15 cellular contexts compared by ENCODE assay signal in the genomic region with DNA sequence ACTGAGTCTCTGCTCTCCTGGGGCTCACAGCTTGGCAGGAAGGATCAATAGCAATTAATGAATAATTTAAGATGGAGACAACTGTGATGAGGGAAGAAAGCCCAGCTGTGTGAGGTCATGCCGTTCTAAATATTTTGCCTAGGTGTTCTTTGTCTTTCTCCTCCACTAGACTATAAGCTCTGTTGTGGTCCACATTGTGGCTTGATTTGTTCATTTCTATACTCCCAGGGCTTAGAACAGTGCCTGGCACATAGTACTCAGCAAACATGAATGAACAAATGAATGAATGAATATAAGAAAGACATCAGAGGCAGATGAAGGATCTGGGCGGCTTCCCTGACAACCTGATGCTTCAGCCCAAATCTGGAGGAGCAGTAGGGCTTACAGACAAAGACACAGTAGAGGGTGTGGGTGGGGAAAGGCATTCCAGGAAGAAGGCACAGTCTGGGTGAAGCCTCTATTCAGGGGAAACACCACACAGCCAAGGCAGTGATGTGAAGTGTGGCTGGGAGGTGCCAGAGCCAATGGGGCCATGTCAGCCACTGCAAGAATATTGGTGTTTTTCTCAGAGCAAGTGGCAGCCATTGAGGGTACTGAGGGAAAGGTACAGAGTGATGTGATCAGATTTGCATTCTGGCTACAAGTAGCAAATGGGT. TPM values are rescaled to one million over a fixed set of nuclear protein-coding genes. Genes with fewer than 3 reads are reported as not detected.
DNase-seq lines count a peak whose midpoint lies in the region; ATAC-seq, FAIRE-seq and TF ChIP-seq lines count a peak whose summit lies in the region.
"Had no signal": no experiment of that assay in that cellular context is flagged by ENCODE, and none has a peak within 500 bp of the region (broad histone marks: within the 10 kb centered on the region; RNA-seq: fewer than 3 reads in every experiment).

No MANE protein-coding gene starts in this region.

- H3K27ac ChIP-seq in RWPE2 (ENCODE audit: poor library complexity, severe bottlenecking) (peak overlapping the region; percentile 100), epithelial cell of prostate (peak overlapping the region; percentile 95), skeletal muscle tissue (ENCODE audit: low read depth, low read length) (peak overlapping the region; percentile 79), dorsolateral prefrontal cortex (peak overlapping the region in 7 of 59 donors; percentile 3 to 87 (median 84))

- CTCF ChIA-PET in HEK293T (lab: Yijun Ruan, JAX): no interaction called here

- DNase-seq in HTR-8/SVneo (ENCODE audit: insufficient read length, low spot score) (no peak), RWPE2 (ENCODE audit: low spot score) (no peak), epithelial cell of prostate (ENCODE audit: low read depth, low spot score) (no peak), dorsolateral prefrontal cortex (no peak), HEK293T (ENCODE audit: extremely low spot score) (no peak)
- DNase-seq: activated CD4-positive, alpha-beta T cell treated with anti-CD3 and anti-CD28 coated beads, Interleukin-2, amount 50 U/mL, for 48 hours; cerebellar nuclear complex; effector memory CD8-positive, alpha-beta T cell; kidney; NCI-H187 treated with DMSO at 0.1 percent for 48 hours; stimulated activated naive CD4-positive, alpha-beta T cell had no signal

- ATAC-seq in RWPE2 (ENCODE audit: low read depth) (no peak), HG03139 (IDR thresholded peaks at IDR 0.05; ENCODE audit: unreplicated experiment) (no peak)
- ATAC-seq: effector memory CD8-positive, alpha-beta T cell had no signal

- H3K4me3 ChIP-seq in RWPE2 (ENCODE audit: severe bottlenecking) (no peak overlapping the region), skeletal muscle tissue (ENCODE audit: low read length in 3 of 3) (no peak overlapping the region), dorsolateral prefrontal cortex (no peak overlapping the region)

- intact Hi-C loops in dorsolateral prefrontal cortex (cut with DNase I): loop anchor here (5.0 to 10.0 kb wide), 4 partner anchors 67 to 430 kb away; no protein-coding TSS in a partner anchor

- H3K27me3 ChIP-seq in RWPE2 (ENCODE audit: insufficient read depth, poor library complexity, severe bottlenecking): no peaks in the 10 kb centered on the region
- no peaks in the 10 kb centered on the region for H3K27me3 ChIP-seq in skeletal muscle tissue (ENCODE audit: control insufficient read depth in 3 of 3, insufficient read depth in 3 of 3, low read length in 3 of 3)
- peaks cover 0 to 4% (median 0%) of the 10 kb centered on the region in 45 donors for H3K27me3 ChIP-seq in dorsolateral prefrontal cortex

- H3K4me1 ChIP-seq in RWPE2 (ENCODE audit: insufficient read depth, poor library complexity, severe bottlenecking) (peaks cover 80% of the 10 kb centered on the region), skeletal muscle tissue (ENCODE audit: control insufficient read depth in 3 of 3, insufficient read depth in 3 of 3, low read length in 3 of 3) (peaks cover 43 to 97% (median 71%) of the 10 kb centered on the region in 3 donors)

- POLR2A ChIA-PET in HEK293T (lab: Yijun Ruan, JAX): no interaction called here

- H3K9me3 ChIP-seq in RWPE2 (ENCODE audit: severe bottlenecking) (no peaks in the 10 kb centered on the region), skeletal muscle tissue (ENCODE audit: control insufficient read depth in 3 of 3, low read length in 3 of 3) (no peaks in the 10 kb centered on the region)

- FAIRE-seq in HTR-8/SVneo (lab: Jason Lieb, UNC): peak; percentile 46
- FAIRE-seq: H54, kidney, urothelium cell line had no signal

- TF ChIP-seq CTCF in RWPE2 (IDR thresholded peaks at IDR 0.05; ENCODE audit: poor library complexity, severe bottlenecking) (no peak), dorsolateral prefrontal cortex (IDR thresholded peaks at IDR 0.05 in 54 of 56, conservative IDR thresholded peaks at IDR 0.05 in 2 of 56; ENCODE audit: low read depth in 1 of 56, partially characterized antibody in 56 of 56) (no peak)

- H3K9ac ChIP-seq in skeletal muscle tissue (ENCODE audit: low read depth in 1 of 3, low read length in 3 of 3): no peak overlapping the region

- H3K36me3 ChIP-seq in RWPE2 (ENCODE audit: low read depth): peaks cover 27% of the 10 kb centered on the region
- H3K36me3 ChIP-seq in skeletal muscle tissue (ENCODE audit: control insufficient read depth in 3 of 3, insufficient read depth in 3 of 3, low read length in 3 of 3): no peaks in the 10 kb centered on the region

TF ChIP-seq in HEK293T, 16 proteins besides CTCF, POLR2A, EP300 and RAD21:
- TF ChIP-seq TARDBP (IDR thresholded peaks at IDR 0.05) (no peak), NFRKB (IDR thresholded peaks at IDR 0.05) (no peak), SUZ12 (IDR thresholded peaks at IDR 0.05) (no peak), ARNT (IDR thresholded peaks at IDR 0.05) (no peak), HDGF (IDR thresholded peaks at IDR 0.05; ENCODE audit: borderline replicate concordance) (no peak)

RNA-seq across cellular contexts. Expression of a gene that starts 8.3 kb away (rescaled TPM):
- total RNA-seq in skeletal muscle tissue: 20.9 TPM
- 100 to 1,000 TPM in 5 of 120 experiments, 10 to 100 TPM in 115; 16.1 to 129 (median 65.8) TPM for total RNA-seq in dorsolateral prefrontal cortex
